1 cellular context compared by ENCODE assay signal in genomic region chrX:1246816-1247215, GRCh38.
A peak's percentile ranks its signal among the peaks of the same experiment; 100 is the strongest.
TF ChIP-seq lines count a peak whose summit lies in the region.

No MANE protein-coding gene starts in this region.

TF ChIP-seq in K562, 482 proteins besides CTCF, POLR2A, EP300 and RAD21 (continued from another document):
- no peak for TF ChIP-seq AFF1 (IDR thresholded peaks at IDR 0.05; ENCODE audit: low read depth in 1 of 2, partially characterized antibody in 2 of 2)
- no peak for TF ChIP-seq ZNF431 (CRISPR knock-in tag; IDR thresholded peaks at IDR 0.05)
- no peak for TF ChIP-seq ZNF518B (CRISPR knock-in tag; IDR thresholded peaks at IDR 0.05)
- no peak for TF ChIP-seq ZBTB33 (CRISPR knock-in tag; IDR thresholded peaks at IDR 0.05)
- TF ChIP-seq ZNF143 (CRISPR knock-in tag; IDR thresholded peaks at IDR 0.05): no peak
- no peak for TF ChIP-seq MCM5 (IDR thresholded peaks at IDR 0.05; ENCODE audit: low read depth)
- no peak for TF ChIP-seq NFE2L1 (tag; IDR thresholded peaks at IDR 0.05; ENCODE audit: borderline replicate concordance, low read depth)
- TF ChIP-seq ZNF124 (CRISPR knock-in tag; IDR thresholded peaks at IDR 0.05): no peak
- TF ChIP-seq ZNF512 (tag; IDR thresholded peaks at IDR 0.05): no peak
- TF ChIP-seq GTF3C2 (IDR thresholded peaks at IDR 0.05; ENCODE audit: borderline replicate concordance, extremely low read depth, insufficient read length): peak; percentile 71
- TF ChIP-seq ZNF644 (tag; IDR thresholded peaks at IDR 0.05; ENCODE audit: low read depth): no peak
- no peak for TF ChIP-seq WHSC1 (IDR thresholded peaks at IDR 0.05; ENCODE audit: low read length)
- no peak for TF ChIP-seq NR2C2 (CRISPR knock-in tag; IDR thresholded peaks at IDR 0.05)
- TF ChIP-seq NR2C2 (tag; IDR thresholded peaks at IDR 0.05): no peak
- peak; percentile 37; the same call in 1 of the 2 replicates for TF ChIP-seq TOE1 (IDR thresholded peaks at IDR 0.05; ENCODE audit: borderline replicate concordance)
- TF ChIP-seq TOE1 (CRISPR knock-in tag; IDR thresholded peaks at IDR 0.05; ENCODE audit: borderline replicate concordance, low read depth): no peak
- TF ChIP-seq FOXK2 (conservative IDR thresholded peaks at IDR 0.05 in 1 of 2, IDR thresholded peaks at IDR 0.05 in 1 of 2; ENCODE audit: low read depth in 2 of 2): no peak
- no peak for TF ChIP-seq ZNF778 (CRISPR knock-in tag; IDR thresholded peaks at IDR 0.05)
- 0 out of 2 replicates have a peak, but pooled peaks have one; percentile 32 for TF ChIP-seq CXXC5 (CRISPR knock-in tag; IDR thresholded peaks at IDR 0.05)
- no peak for TF ChIP-seq CREB3L1 (IDR thresholded peaks at IDR 0.05; ENCODE audit: borderline replicate concordance, low read depth)
- TF ChIP-seq ZBTB5 (IDR thresholded peaks at IDR 0.05): no peak
- TF ChIP-seq EWSR1 (IDR thresholded peaks at IDR 0.05; ENCODE audit: borderline replicate concordance, low read depth, partially characterized antibody): no peak
- 0 out of 2 replicates have a peak, but pooled peaks have one; percentile 23 for TF ChIP-seq CREM (IDR thresholded peaks at IDR 0.05; ENCODE audit: low read depth)
- TF ChIP-seq HMGXB4 (CRISPR knock-in tag; IDR thresholded peaks at IDR 0.05): no peak
- no peak for TF ChIP-seq NKRF (IDR thresholded peaks at IDR 0.05; ENCODE audit: borderline replicate concordance)
- no peak for TF ChIP-seq KDM5B (IDR thresholded peaks at IDR 0.05; ENCODE audit: insufficient replicate concordance, low read depth, low read length)
- no peak for TF ChIP-seq TGIF2 (CRISPR knock-in tag; IDR thresholded peaks at IDR 0.05)
- peak; percentile 28; the same call in 1 of the 2 replicates for TF ChIP-seq SMC3 (conservative IDR thresholded peaks at IDR 0.05; ENCODE audit: insufficient read depth, low read depth, low read length)
